Comparison of ENCODE assay signal across 9 cellular contexts in the genomic region with DNA sequence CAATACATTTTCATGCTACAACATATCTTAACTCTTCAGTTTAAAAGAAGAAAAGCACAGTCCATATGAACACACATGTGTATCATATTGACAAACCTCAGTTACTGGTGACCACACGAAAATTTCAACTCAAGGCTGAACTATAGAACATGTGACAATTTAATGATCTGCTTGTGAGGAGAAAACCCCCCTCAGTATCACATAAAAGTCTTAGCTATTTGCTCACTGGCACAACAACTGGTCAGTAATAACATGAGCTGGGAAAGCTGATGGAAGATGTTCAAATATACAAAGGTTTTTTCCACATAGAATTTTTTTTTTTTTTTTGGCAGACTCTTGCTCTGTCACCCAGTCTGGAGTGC. TPM values are rescaled to one million over a fixed set of nuclear protein-coding genes. Genes with fewer than 3 reads are reported as not detected.
DNase-seq lines count a peak whose midpoint lies in the region; ATAC-seq and TF ChIP-seq lines count a peak whose summit lies in the region.
"Had no signal": no experiment of that assay in that cellular context is flagged by ENCODE, and none has a peak within 500 bp of the region (broad histone marks: within the 10 kb centered on the region; RNA-seq: fewer than 3 reads in every experiment).

No MANE protein-coding gene starts in this region.

- H3K4me3 Mint-ChIP-seq in T-cell (peak overlapping the region; percentile 60 to 75 (median 67)), natural killer cell (peak overlapping the region; percentile 63)

- H3K36me3 Mint-ChIP-seq in T-cell = peaks cover 6% of the 10 kb centered on the region
- no peaks in the 10 kb centered on the region for H3K36me3 Mint-ChIP-seq in natural killer cell

- H3K27me3 Mint-ChIP-seq in T-cell (no peaks in the 10 kb centered on the region), natural killer cell (ENCODE audit: low read depth in 2 of 2) (no peaks in the 10 kb centered on the region)

- H3K9me3 Mint-ChIP-seq in T-cell (no peaks in the 10 kb centered on the region), natural killer cell (no peaks in the 10 kb centered on the region)

- CTCF ChIA-PET in T-cell (lab: Charles Lee) (interaction anchor here (0.7 to 1.7 kb wide), 7 partner anchors 19 to 608 kb away, joined by 3 to 10 read pairs (median 6); no protein-coding TSS in a partner anchor), GM10248 (lab: Yijun Ruan, JAX) (interaction anchor here (1.4 to 7.0 kb wide), 3 partner anchors 26 to 65 kb away, joined by 4 to 36 read pairs (median 5); no protein-coding TSS in a partner anchor)

- TF ChIP-seq CTCF in natural killer cell (IDR thresholded peaks at IDR 0.05) = no peak
- no peak for TF ChIP-seq CTCF in GM10248 (IDR thresholded peaks at IDR 0.05; ENCODE audit: control extremely low read depth, extremely low read depth, low read depth, missing control alignments)

- ATAC-seq in GM18520 (IDR thresholded peaks at IDR 0.05; ENCODE audit: unreplicated experiment) (peak; percentile 28), HG02678 (IDR thresholded peaks at IDR 0.05; ENCODE audit: unreplicated experiment) (peak; percentile 30), T-cell (replicated peaks in 1 of 4) (peak; percentile 25 to 36 (median 30)), natural killer cell (peak; percentile 37 to 47 (median 38))

- peaks cover 64 to 74% (median 66%) of the 10 kb centered on the region in 3 donors for H3K4me1 Mint-ChIP-seq in T-cell
- peaks cover 41 to 46% of the 10 kb centered on the region in 2 donors for H3K4me1 Mint-ChIP-seq in natural killer cell

- POLR2A ChIA-PET in T-cell (lab: Charles Lee) = interaction anchor here (0.6 to 0.7 kb wide), 7 partner anchors 26 to 825 kb away, joined by 3 to 11 read pairs (median 6); no protein-coding TSS in a partner anchor
- POLR2A ChIA-PET in GM10248 (lab: Yijun Ruan, JAX) = interaction anchor here (0.6 kb wide), 2 partner anchors 1441 to 1587 kb away, joined by 4 to 7 read pairs; no protein-coding TSS in a partner anchor

- H3K27ac Mint-ChIP-seq in T-cell (peak overlapping the region; percentile 88 to 92), natural killer cell (peak overlapping the region; percentile 76 to 79)

- intact Hi-C loops in natural killer cell (cut with micrococcal nuclease) = loop anchor here (1.0 kb wide), 2 partner anchors 19 to 27 kb away; no protein-coding TSS in a partner anchor

- DNase-seq in T-cell = no peak
- no peak for DNase-seq in natural killer cell
- no peak for DNase-seq in cerebellar cortex (ENCODE audit: low spot score)
- DNase-seq in cortex of kidney (lab: John Stamatoyannopoulos, UW) = no peak
- DNase-seq in GM10248 (ENCODE audit: extremely low spot score) = no peak
- DNase-seq: caudate nucleus, NCI-H146 had no signal

RNA-seq across cellular contexts. Expression of gene ZNF652, which starts 19.5 kb away (rescaled TPM):
- 10 to 100 TPM; 51.0 to 61.0 (median 57.1) TPM for total RNA-seq in T-cell
- total RNA-seq in natural killer cell = 10 to 100 TPM; 53.8 to 79.1 (median 73.3) TPM
